Comparison of ENCODE assay signal across 8 cellular contexts in genomic region chr9:123081824-123082223, GRCh38. TPM values are rescaled to one million over a fixed set of nuclear protein-coding genes. Genes with fewer than 3 reads are reported as not detected.
A peak's percentile ranks its signal among the peaks of the same experiment; 100 is the strongest.
DNase-seq lines count a peak whose midpoint lies in the region; ATAC-seq, FAIRE-seq and TF ChIP-seq lines count a peak whose summit lies in the region.

No MANE protein-coding gene starts in this region.

- H3K4me1 ChIP-seq in GM12878 (ENCODE audit: control insufficient read depth, insufficient read depth, low read length), result no peaks in the 10 kb centered on the region

- peaks cover 0 to 13% of the 10 kb centered on the region in 2 experiments for H3K36me3 ChIP-seq in GM12878 (ENCODE audit: control insufficient read depth in 2 of 2, insufficient read depth in 2 of 2, low read length in 1 of 2)

- in situ Hi-C loops in GM12878 (cut with MboI), result loop anchor here (5.0 kb wide), 1 partner anchor 270 kb away; no protein-coding TSS in a partner anchor

- peak; percentile 77 for TF ChIP-seq RAD21 in GM12878 (IDR thresholded peaks at IDR 0.05; ENCODE audit: insufficient read depth, low read depth, low read length)

- H3K36me3 Mint-ChIP-seq in activated naive CD4-positive, alpha-beta T cell treated with anti-CD3 and anti-CD28 coated beads, Interleukin-2, amount 10 ng/mL, durations not matched to agents 7 days and 5 days, result peaks cover 18% of the 10 kb centered on the region

- no TSS peak for BruUV-seq in GM12878 (replicated peaks; lab: Mats Ljungman, UMichigan)

- no peak overlapping the region for H2AFZ ChIP-seq in GM12878 (ENCODE audit: control insufficient read depth, low read depth, low read length)

- POLR2A ChIA-PET in GM12878 (lab: Charles Lee), result no interaction called here

- no peaks in the 10 kb centered on the region for H3K9me3 Mint-ChIP-seq in activated naive CD4-positive, alpha-beta T cell treated with anti-CD3 and anti-CD28 coated beads, Interleukin-2, amount 10 ng/mL, durations not matched to agents 7 days and 5 days

- ATAC-seq in GM12878, result peak; percentile 78
- peak; percentile 48 for ATAC-seq in left colon
- no peak for ATAC-seq in HG02759 (IDR thresholded peaks at IDR 0.05; ENCODE audit: unreplicated experiment)

- SMC1A ChIA-PET in GM12878 (lab: Charles Lee; ENCODE audit: uncharacterized antibody, unreplicated experiment), result interaction anchor here (0.8 to 4.1 kb wide), 13 partner anchors 9 to 272 kb away, joined by 3 to 52 read pairs (median 3); no protein-coding TSS in a partner anchor

- 73% methylated on average over 2 of the region's 2 CpGs for WGBS in GM12878 (ENCODE audit: insufficient coverage, insufficient replicate concordance, low lambda C conversion rate, missing lambda C conversion rate)

- peak; percentile 61 for FAIRE-seq in GM12878 (lab: Jason Lieb, UNC)

- DNase-seq in activated naive CD4-positive, alpha-beta T cell treated with anti-CD3 and anti-CD28 coated beads, Interleukin-2, amount 10 ng/mL, durations not matched to agents 7 days and 5 days, result peak; percentile 43
- no peak for DNase-seq in activated naive CD4-positive, alpha-beta T cell treated with Interleukin-2 at 50 U/mL for 16 hours
- DNase-seq in NCI-H2171 treated with DMSO at 0.1 percent for 48 hours (lab: John Stamatoyannopoulos, UW) (peak; percentile 64), GM12878 (ENCODE audit: low read depth, low spot score) (peak; percentile 13), left colon (no peak), mucosa of gallbladder (ENCODE audit: low spot score) (no peak)
- no peak for DNase-seq in activated CD4-positive, CD25-positive, alpha-beta regulatory T cell treated with anti-CD3 and anti-CD28 coated beads, Interleukin-2, amount 50 U/mL, for 72 hours

- no peak for TF ChIP-seq POLR2A in GM12878 (IDR thresholded peaks at IDR 0.05; ENCODE audit: low read depth, low read length)

- H3K4me2 ChIP-seq in GM12878 (ENCODE audit: control insufficient read depth, insufficient read depth), result no peak overlapping the region

- no peak overlapping the region for H3K4me3 Mint-ChIP-seq in activated naive CD4-positive, alpha-beta T cell treated with anti-CD3 and anti-CD28 coated beads, Interleukin-2, amount 10 ng/mL, durations not matched to agents 7 days and 5 days

- CTCF ChIA-PET in activated naive CD4-positive, alpha-beta T cell treated with anti-CD3 and anti-CD28 coated beads, Interleukin-2, amount 10 ng/mL, durations not matched to agents 7 days and 5 days (lab: Charles Lee), result interaction anchor here (0.8 to 4.7 kb wide), 6 partner anchors 12 to 304 kb away, joined by 3 to 48 read pairs (median 6); no protein-coding TSS in a partner anchor
- CTCF ChIA-PET in GM12878 (lab: Yijun Ruan, JAX), result interaction anchor here (0.6 to 5.8 kb wide), 20 partner anchors 9 to 272 kb away, joined by 3 to 115 read pairs (median 5); no protein-coding TSS in a partner anchor

- H3K4me3 ChIP-seq in GM12878, result no peak overlapping the region

- H3K9ac ChIP-seq in GM12878 (ENCODE audit: control insufficient read depth, insufficient read depth, low read length), result no peak overlapping the region

- no peak overlapping the region; the same call in 1 of the 2 replicates for H3K27ac ChIP-seq in GM12878 (ENCODE audit: control insufficient read depth, insufficient read depth)

- H3K27me3 Mint-ChIP-seq in activated naive CD4-positive, alpha-beta T cell treated with anti-CD3 and anti-CD28 coated beads, Interleukin-2, amount 10 ng/mL, durations not matched to agents 7 days and 5 days, result no peaks in the 10 kb centered on the region

- H3K4me1 Mint-ChIP-seq in activated naive CD4-positive, alpha-beta T cell treated with anti-CD3 and anti-CD28 coated beads, Interleukin-2, amount 10 ng/mL, durations not matched to agents 7 days and 5 days, result no peaks in the 10 kb centered on the region

- intact Hi-C loops in GM12878 (cut with micrococcal nuclease; ENCODE audit: unreplicated experiment), result loop anchor here (1.0 to 5.0 kb wide), 2 partner anchors 145 to 268 kb away; no protein-coding TSS in a partner anchor
- intact Hi-C loops in left colon (cut with DNase I, micrococcal nuclease), result loop anchor here in 1 of 2 donors (10.0 kb wide), 1 partner anchor 263 kb away; no protein-coding TSS in a partner anchor

- H3K27me3 ChIP-seq in GM12878 (replicated peaks in 1 of 2; ENCODE audit: control insufficient read depth in 2 of 2, insufficient read depth in 2 of 2, low read length in 1 of 2), result no peaks in the 10 kb centered on the region

- no peak for TF ChIP-seq EP300 in GM12878 (IDR thresholded peaks at IDR 0.05; ENCODE audit: borderline replicate concordance in 1 of 2, control insufficient read depth in 1 of 2, low read depth in 2 of 2, low read length in 2 of 2)

- H3K27ac Mint-ChIP-seq in activated naive CD4-positive, alpha-beta T cell treated with anti-CD3 and anti-CD28 coated beads, Interleukin-2, amount 10 ng/mL, durations not matched to agents 7 days and 5 days, result no peak overlapping the region

- RAD21 ChIA-PET in GM12878 (lab: Charles Lee; ENCODE audit: unreplicated experiment), result interaction anchor here (1.2 to 6.5 kb wide), 4 partner anchors 55 to 268 kb away, joined by 3 to 47 read pairs (median 10); no protein-coding TSS in a partner anchor

- H3K9me3 ChIP-seq in GM12878 (replicated peaks; ENCODE audit: control insufficient read depth, insufficient read depth, low read length), result no peaks in the 10 kb centered on the region

- H4K20me1 ChIP-seq in GM12878 (ENCODE audit: control insufficient read depth, insufficient read depth), result no peaks in the 10 kb centered on the region

- peak; percentile 43 to 75 (median 69); a peak in 5 of 6 replicates for TF ChIP-seq CTCF in GM12878 (IDR thresholded peaks at IDR 0.05 in 2 of 3, conservative IDR thresholded peaks at IDR 0.05 in 1 of 3; ENCODE audit: control insufficient read depth in 2 of 3, extremely low read depth in 1 of 3, insufficient read depth in 1 of 3, low read depth in 3 of 3, low read length in 3 of 3)

- H3K79me2 ChIP-seq in GM12878 (ENCODE audit: control insufficient read depth, insufficient read depth, low read length), result no peaks in the 10 kb centered on the region

TF ChIP-seq in GM12878, 131 proteins besides CTCF, POLR2A, EP300 and RAD21:
- TF ChIP-seq ZNF384 (IDR thresholded peaks at IDR 0.05; ENCODE audit: borderline replicate concordance, low read depth, low read length), result peak; percentile 87
- TF ChIP-seq CUX1 (IDR thresholded peaks at IDR 0.05; ENCODE audit: insufficient replicate concordance, low read depth, low read length), result no peak
- peak; percentile 68; the same call in 1 of the 2 replicates for TF ChIP-seq SMC3 (IDR thresholded peaks at IDR 0.05; ENCODE audit: borderline replicate concordance, low read length)

RNA-seq across cellular contexts. Expression of gene GPR21, which starts 48.4 kb away (rescaled TPM):
- total RNA-seq in GM12878 (2013; cell fraction: nucleolus; rRNA removed), result 16.4 and 27.6 TPM in 2 replicates
- total RNA-seq in GM12878 (2014; rRNA removed) (0.73 and 0.76 TPM in 2 replicates), GM12878 (2014; rRNA removed; fragmentation: Illumina TruSeq; extraction: Trizol) (1.2 and 1.9 TPM in 2 replicates), GM12878 (2021) (0.45 and 0.87 TPM in 2 replicates), left colon (1 to 10 TPM; 2.4 to 3.8 TPM), mucosa of gallbladder (1.9 TPM)
- not detected for polyA plus RNA-seq in GM12878 (2011; ENCODE audit: low read depth)
- polyA plus RNA-seq in GM12878 (2011; rRNA removed) (0.19 and 0.38 TPM in 2 replicates), GM12878 (2014; fragmentation: Illumina TruSeq; extraction: Trizol) (0.09 TPM in 1 of 2 replicates, not detected in the other), GM12878 (2014; fragmentation: Nextera tagmentation; extraction: Ambion mirVana) (not detected), GM12878 (2014; rRNA removed) (0.06 and 0.40 TPM in 2 replicates), GM12878 (2016; fragmentation: Nextera tagmentation; extraction: Ambion mirVana) (not detected)
- polyA plus RNA-seq in GM12878 (2011; cell fraction: cytosol; rRNA removed), result not detected in 2 replicates
- 0.90 and 1.8 TPM in 2 replicates for polyA plus RNA-seq in GM12878 (2011; cell fraction: nucleus; rRNA removed)
- not detected in 2 replicates for polyA plus RNA-seq in GM12878 (2012)
- polyA minus RNA-seq in GM12878 (2011; rRNA and poly(A)+ RNA removed), result 17.9 and 24.5 TPM in 2 replicates
- 0.83 TPM in 1 of 2 replicates, not detected in the other for polyA minus RNA-seq in GM12878 (2011; cell fraction: cytosol; rRNA and poly(A)+ RNA removed)
- 17.2 and 40.9 TPM in 2 replicates for polyA minus RNA-seq in GM12878 (2011; cell fraction: nucleus; rRNA and poly(A)+ RNA removed)

Comparison
In these comparisons a context has a peak if more than half of its experiments do, and no peak if none do; other contexts are left out.
1. DNase-seq: peak in activated naive CD4-positive, alpha-beta T cell treated with anti-CD3 and anti-CD28 coated beads, Interleukin-2, amount 10 ng/mL, durations not matched to agents 7 days and 5 days (single experiment), NCI-H2171 treated with DMSO at 0.1 percent for 48 hours (single experiment) and GM12878 (single experiment); none in activated naive CD4-positive, alpha-beta T cell treated with Interleukin-2 at 50 U/mL for 16 hours (single experiment), left colon (0 of 2), mucosa of gallbladder (single experiment) and activated CD4-positive, CD25-positive, alpha-beta regulatory T cell treated with anti-CD3 and anti-CD28 coated beads, Interleukin-2, amount 50 U/mL, for 72 hours (single experiment).